Comparison of ENCODE assay signal across 1 cellular context in genomic region chr14:94451091-94451751, GRCh38.
TF ChIP-seq lines count a peak whose summit lies in the region.

No MANE protein-coding gene starts in this region.

TF ChIP-seq in HepG2, 621 proteins besides CTCF, POLR2A, EP300 and RAD21 (continued from another document and continues in another):
- TF ChIP-seq IRF9 (CRISPR knock-in tag; IDR thresholded peaks at IDR 0.05; ENCODE audit: borderline replicate concordance) (peak; percentile 81; the same call in 1 of the 2 replicates), ZSCAN30 (CRISPR knock-in tag; IDR thresholded peaks at IDR 0.05) (no peak), KLF16 (CRISPR knock-in tag; IDR thresholded peaks at IDR 0.05) (0 out of 4 replicates have a peak, but pooled peaks of 1 of the 2 experiments have one; percentile 31), MXD1 (CRISPR knock-in tag; IDR thresholded peaks at IDR 0.05) (no peak), ZNF33A (CRISPR knock-in tag; IDR thresholded peaks at IDR 0.05; ENCODE audit: borderline replicate concordance) (no peak), ZNF777 (CRISPR knock-in tag; IDR thresholded peaks at IDR 0.05) (no peak), ZNF775 (CRISPR knock-in tag; IDR thresholded peaks at IDR 0.05; ENCODE audit: borderline replicate concordance) (no peak), ARNTL (CRISPR knock-in tag; IDR thresholded peaks at IDR 0.05) (peak; percentile 48; the same call in 1 of the 2 replicates), TBX3 (IDR thresholded peaks at IDR 0.05; ENCODE audit: borderline replicate concordance) (no peak), ZNF264 (CRISPR knock-in tag; IDR thresholded peaks at IDR 0.05) (peak; percentile 67; the same call in 1 of the 2 replicates), POGK (CRISPR knock-in tag; conservative IDR thresholded peaks at IDR 0.05) (0 out of 2 replicates have a peak, but pooled peaks have one; percentile 58), LBX2 (CRISPR knock-in tag; IDR thresholded peaks at IDR 0.05; ENCODE audit: borderline replicate concordance) (peak; percentile 29; the same call in 1 of the 2 replicates), ZNF567 (CRISPR knock-in tag; IDR thresholded peaks at IDR 0.05; ENCODE audit: borderline replicate concordance) (no peak), TRAFD1 (CRISPR knock-in tag; IDR thresholded peaks at IDR 0.05; ENCODE audit: borderline replicate concordance) (no peak), ZNF225 (CRISPR knock-in tag; IDR thresholded peaks at IDR 0.05) (no peak), TAF15 (IDR thresholded peaks at IDR 0.05; ENCODE audit: low read depth, low read length, poor library complexity, severe bottlenecking) (no peak), HOXA7 (CRISPR knock-in tag; IDR thresholded peaks at IDR 0.05) (no peak), ZC3H4 (CRISPR knock-in tag; IDR thresholded peaks at IDR 0.05; ENCODE audit: borderline replicate concordance) (peak; percentile 2; the same call in 1 of the 2 replicates), GATAD2A (CRISPR knock-in tag; IDR thresholded peaks at IDR 0.05) (peak; percentile 81), THRA (CRISPR knock-in tag; IDR thresholded peaks at IDR 0.05; ENCODE audit: borderline replicate concordance) (peak; percentile 73), PRDM4 (CRISPR knock-in tag; IDR thresholded peaks at IDR 0.05; ENCODE audit: borderline replicate concordance) (no peak), ZMYM2 (CRISPR knock-in tag; IDR thresholded peaks at IDR 0.05) (no peak), SNAPC5 (CRISPR knock-in tag; IDR thresholded peaks at IDR 0.05; ENCODE audit: borderline replicate concordance) (no peak), KLF15 (CRISPR knock-in tag; IDR thresholded peaks at IDR 0.05; ENCODE audit: borderline replicate concordance) (no peak), ZNF580 (CRISPR knock-in tag; IDR thresholded peaks at IDR 0.05; ENCODE audit: borderline replicate concordance, low read depth) (0 out of 2 replicates have a peak, but pooled peaks have one; percentile 67), SP4 (CRISPR knock-in tag; IDR thresholded peaks at IDR 0.05) (peak; percentile 62; the same call in 1 of the 2 replicates), BORCS8-MEF2B (CRISPR knock-in tag; IDR thresholded peaks at IDR 0.05) (no peak), SRSF9 (IDR thresholded peaks at IDR 0.05; ENCODE audit: borderline replicate concordance, insufficient read depth, low read depth, low read length, poor library complexity, severe bottlenecking) (no peak), ZNF749 (CRISPR knock-in tag; IDR thresholded peaks at IDR 0.05; ENCODE audit: borderline replicate concordance) (no peak; the same call in 1 of the 2 replicates), ESRRA (CRISPR knock-in tag; IDR thresholded peaks at IDR 0.05; ENCODE audit: low read depth) (no peak), ZNF124 (CRISPR knock-in tag; IDR thresholded peaks at IDR 0.05) (peak; percentile 73; the same call in 1 of the 2 replicates), POLR2AphosphoS5 (IDR thresholded peaks at IDR 0.05; ENCODE audit: low read depth, low read length) (peak; percentile 72), ATF3 (CRISPR knock-in tag; IDR thresholded peaks at IDR 0.05) (no peak), HNRNPH1 (optimal IDR thresholded peaks at IDR 0.05; ENCODE audit: low read depth, low read length) (no peak), KDM3A (CRISPR knock-in tag; IDR thresholded peaks at IDR 0.05; ENCODE audit: low read depth) (no peak), PLSCR1 (CRISPR knock-in tag; IDR thresholded peaks at IDR 0.05; ENCODE audit: borderline replicate concordance) (no peak), ZFY (CRISPR knock-in tag; IDR thresholded peaks at IDR 0.05) (peak; percentile 41), PRMT3 (CRISPR knock-in tag; IDR thresholded peaks at IDR 0.05; ENCODE audit: borderline replicate concordance, low read depth) (no peak), KDM5A (IDR thresholded peaks at IDR 0.05; ENCODE audit: borderline replicate concordance, low read length) (no peak), NR2F6 (IDR thresholded peaks at IDR 0.05) (peak; percentile 46; the same call in 1 of the 2 replicates), NR2F6 (CRISPR knock-in tag; IDR thresholded peaks at IDR 0.05) (peak; percentile 75), SKIL (CRISPR knock-in tag; IDR thresholded peaks at IDR 0.05; ENCODE audit: borderline replicate concordance) (no peak), FOXM1 (CRISPR knock-in tag; IDR thresholded peaks at IDR 0.05) (no peak), ZNF431 (CRISPR knock-in tag; IDR thresholded peaks at IDR 0.05; ENCODE audit: borderline replicate concordance, low read depth) (0 out of 2 replicates have a peak, but pooled peaks have one; percentile 38), HMG20B (CRISPR knock-in tag; conservative IDR thresholded peaks at IDR 0.05) (no peak), BRF2 (CRISPR knock-in tag; IDR thresholded peaks at IDR 0.05) (no peak), ZNF572 (CRISPR knock-in tag; IDR thresholded peaks at IDR 0.05) (no peak), ZNF17 (CRISPR knock-in tag; IDR thresholded peaks at IDR 0.05) (no peak), JUN (CRISPR knock-in tag; IDR thresholded peaks at IDR 0.05) (no peak), GLI4 (CRISPR knock-in tag; IDR thresholded peaks at IDR 0.05; ENCODE audit: borderline replicate concordance) (peak; percentile 76; the same call in 1 of the 2 replicates), ZNF510 (CRISPR knock-in tag; IDR thresholded peaks at IDR 0.05; ENCODE audit: low read depth) (no peak)
